Comparison of ENCODE assay signal across 11 cellular contexts in the genomic region with DNA sequence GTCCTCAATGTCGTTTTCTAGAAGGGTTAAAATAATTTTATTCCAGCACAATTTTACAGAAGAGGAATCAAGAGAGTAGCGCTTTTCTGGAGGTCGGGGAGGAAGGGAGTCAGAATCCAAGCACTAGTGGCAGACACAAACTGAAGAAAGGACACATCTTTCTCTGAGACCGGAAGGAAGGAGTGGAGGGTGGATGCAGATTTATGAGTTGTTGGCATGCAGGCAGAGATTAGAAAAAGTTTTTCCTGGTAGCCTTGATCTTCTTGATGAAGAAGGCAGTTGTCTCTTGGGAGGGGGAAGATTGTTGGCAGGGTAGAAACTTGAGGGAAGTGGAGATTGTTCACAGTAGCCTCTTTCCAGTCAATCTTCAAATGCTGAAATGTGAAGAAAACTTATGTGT.
"Had no signal": no experiment of that assay in that cellular context is flagged by ENCODE, and none has a peak within 500 bp of the region (broad histone marks: within the 10 kb centered on the region; RNA-seq: fewer than 3 reads in every experiment).

No MANE protein-coding gene starts in this region.

- H3K27ac ChIP-seq: GM23248 had no signal

- H3K36me3 ChIP-seq: HAP-1 had no signal

- FAIRE-seq: H1, H54 had no signal

- H2AFZ ChIP-seq: GM23248, GM23338 had no signal

- H3K9ac ChIP-seq: GM23248 had no signal

- H3K4me3 ChIP-seq: GM23248, GM23338, HAP-1 had no signal

- DNase-seq: GM23248, GOT3, H7, H9, HCEC 1CT, HFFc6 had no signal

- H3K9me3 Mint-ChIP-seq: GM23338, H9 had no signal

- H3K4me1 ChIP-seq: HAP-1 had no signal

- H3K4me1 Mint-ChIP-seq: GM23338, H9 had no signal

- ATAC-seq: GM23338, HCT116 had no signal

- H3K9me3 ChIP-seq: HAP-1 had no signal

- H3K4me2 ChIP-seq: GM23338 had no signal

- H3K4me3 Mint-ChIP-seq: GM23338, H9, HFFc6 had no signal

- H3K27ac Mint-ChIP-seq: GM23338, H9, HFFc6 had no signal
